ENCODE assay signal across 8 cellular contexts in the genomic region with DNA sequence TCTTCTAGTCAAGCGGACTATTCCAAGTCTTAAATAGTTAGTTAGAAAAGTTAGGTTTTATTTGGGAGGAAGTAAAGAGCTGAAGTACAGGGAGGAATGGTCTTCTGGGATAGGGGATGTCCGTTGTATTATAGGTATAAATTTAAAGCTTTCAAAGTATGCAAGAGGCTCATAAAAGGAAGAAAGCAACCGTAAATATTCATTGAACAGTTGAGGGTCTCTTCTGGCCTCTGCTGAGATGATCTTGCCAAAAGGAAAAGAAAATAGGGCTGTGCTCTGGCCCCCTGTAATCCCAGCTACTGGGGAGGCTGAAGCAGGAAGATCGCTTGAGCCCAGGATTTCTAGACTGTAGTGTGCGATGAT. TPM values are rescaled to one million over a fixed set of nuclear protein-coding genes. Genes with fewer than 3 reads are reported as not detected.
DNase-seq lines count a peak whose midpoint lies in the region; ATAC-seq, FAIRE-seq and TF ChIP-seq lines count a peak whose summit lies in the region.

No MANE protein-coding gene starts in this region.

- intact Hi-C loops in endothelial cell of umbilical vein (cut with micrococcal nuclease) (loop anchor here (1.0 to 5.0 kb wide), 3 partner anchors 19 to 133 kb away; partner anchors contain the start of genes APOF, SPRYD4 and STAT2), pancreas (cut with DNase I) (no loop called here), posterior vena cava (cut with DNase I) (no loop called here)

- no peaks in the 10 kb centered on the region for H3K9me1 ChIP-seq in endothelial cell of umbilical vein (replicated peaks; ENCODE audit: control insufficient read depth, extremely low read depth, insufficient read depth, low read length)

- TSS peak; percentile 92 for BruUV-seq in endothelial cell of umbilical vein (replicated peaks; lab: Mats Ljungman, UMichigan)

- H3K9me3 ChIP-seq in DOHH2 (ENCODE audit: control insufficient read depth, insufficient read depth, low read length) (no peaks in the 10 kb centered on the region), OCI-LY1 (ENCODE audit: low read length) (no peaks in the 10 kb centered on the region), endothelial cell of umbilical vein (replicated peaks; ENCODE audit: control insufficient read depth, insufficient read depth, low read length) (no peaks in the 10 kb centered on the region), pancreas (no peaks in the 10 kb centered on the region)

- peak in 2 of 4 donors; percentile 1 to 2 for ATAC-seq in pancreas
- ATAC-seq in GM19455 (IDR thresholded peaks at IDR 0.05; ENCODE audit: unreplicated experiment) = no peak
- no peak for ATAC-seq in GM19324 (IDR thresholded peaks at IDR 0.05; ENCODE audit: low FRiP score, unreplicated experiment)

- no peak overlapping the region; the same call in 1 of the 2 replicates for H2AFZ ChIP-seq in OCI-LY1 (ENCODE audit: low read length)
- H2AFZ ChIP-seq in endothelial cell of umbilical vein (ENCODE audit: low read depth, low read length) = peak overlapping the region; percentile 78

- H3K4me2 ChIP-seq in DOHH2 (ENCODE audit: low read length) = peak overlapping the region; percentile 81
- H3K4me2 ChIP-seq in OCI-LY1 (ENCODE audit: low read length) = peak overlapping the region; percentile 81
- peak overlapping the region; percentile 83 for H3K4me2 ChIP-seq in endothelial cell of umbilical vein (ENCODE audit: insufficient read depth, low read length)

- FAIRE-seq in endothelial cell of umbilical vein (lab: Jason Lieb, UNC) = no peak
- FAIRE-seq in pancreas (lab: Jason Lieb, UNC) = no peak

- H3K27me3 ChIP-seq in DOHH2 (ENCODE audit: control insufficient read depth, low read length) (no peaks in the 10 kb centered on the region), OCI-LY1 (ENCODE audit: insufficient read depth, low read length) (no peaks in the 10 kb centered on the region), endothelial cell of umbilical vein (ENCODE audit: control insufficient read depth in 2 of 2, insufficient read depth in 2 of 2, low read length in 2 of 2) (peaks cover 0 to 3% of the 10 kb centered on the region in 2 experiments), pancreas (no peaks in the 10 kb centered on the region)

- H3F3A ChIP-seq in DOHH2 (ENCODE audit: control insufficient read depth, insufficient read depth) (no peaks in the 10 kb centered on the region), OCI-LY1 (ENCODE audit: insufficient read depth, low read length) (no peaks in the 10 kb centered on the region)

- H3K79me2 ChIP-seq in DOHH2 (ENCODE audit: control insufficient read depth, low read length) (peaks cover 39% of the 10 kb centered on the region), OCI-LY1 (ENCODE audit: insufficient read depth, low read length) (no peaks in the 10 kb centered on the region), endothelial cell of umbilical vein (ENCODE audit: control insufficient read depth, insufficient read depth, low read length) (no peaks in the 10 kb centered on the region)

- peak overlapping the region; percentile 86 for H3K27ac ChIP-seq in DOHH2 (ENCODE audit: low read depth, low read length)
- H3K27ac ChIP-seq in OCI-LY1 (ENCODE audit: low read depth, low read length, poor library complexity, severe bottlenecking) = peak overlapping the region; percentile 84
- H3K27ac ChIP-seq in endothelial cell of umbilical vein (ENCODE audit: insufficient read depth, low read depth, low read length) = peak overlapping the region; percentile 61
- peak overlapping the region; percentile 47 to 87 (median 78) for H3K27ac ChIP-seq in pancreas

- H3K36me3 ChIP-seq in DOHH2 (ENCODE audit: control insufficient read depth, low read length) = peaks cover 22% of the 10 kb centered on the region
- peaks cover 8% of the 10 kb centered on the region; the same call in 1 of the 2 replicates for H3K36me3 ChIP-seq in OCI-LY1 (ENCODE audit: insufficient read depth, low read length)
- H3K36me3 ChIP-seq in endothelial cell of umbilical vein (ENCODE audit: control insufficient read depth in 2 of 2, extremely low read depth in 1 of 2, insufficient read depth in 2 of 2, low read length in 2 of 2) = no peaks in the 10 kb centered on the region
- H3K36me3 ChIP-seq in pancreas = no peaks in the 10 kb centered on the region

- H3K4me3 ChIP-seq in DOHH2 (ENCODE audit: low read length) (peak overlapping the region; percentile 81), OCI-LY1 (ENCODE audit: low read depth, low read length, poor library complexity, severe bottlenecking) (peak overlapping the region; percentile 84), endothelial cell of umbilical vein (replicated peaks in 1 of 3; ENCODE audit: insufficient read depth in 1 of 3, low read depth in 1 of 3, low read length in 3 of 3) (peak overlapping the region; percentile 53 to 88 (median 77)), pancreas (peak overlapping the region in 3 of 4 donors; percentile 54 to 76 (median 64))

- TF ChIP-seq CTCF in DOHH2 (IDR thresholded peaks at IDR 0.05; ENCODE audit: low read depth, low read length, poor library complexity, severe bottlenecking) = no peak
- no peak for TF ChIP-seq CTCF in OCI-LY1 (IDR thresholded peaks at IDR 0.05; ENCODE audit: low read length)
- TF ChIP-seq CTCF in endothelial cell of umbilical vein (IDR thresholded peaks at IDR 0.05; ENCODE audit: extremely low read depth in 1 of 2, insufficient read depth in 1 of 2, low read depth in 1 of 2, low read length in 2 of 2) = no peak
- no peak for TF ChIP-seq CTCF in pancreas (IDR thresholded peaks at IDR 0.05)

- 30 to 32% methylated on average over 5 of the region's 5 CpGs for WGBS in pancreas, 2 donors

- CTCF ChIA-PET in endothelial cell of umbilical vein (lab: Charles Lee) = interaction anchor here (1.0 to 2.5 kb wide), 7 partner anchors 9 to 260 kb away, joined by 3 to 19 read pairs (median 5); partner anchors contain the start of genes CNPY2, SMARCC2 and STAT2

- peaks cover 27% of the 10 kb centered on the region for H3K4me1 ChIP-seq in DOHH2 (ENCODE audit: control insufficient read depth, low read length)
- peaks cover 18% of the 10 kb centered on the region for H3K4me1 ChIP-seq in OCI-LY1 (ENCODE audit: insufficient read depth, low read length, severe bottlenecking)
- peaks cover 15% of the 10 kb centered on the region for H3K4me1 ChIP-seq in endothelial cell of umbilical vein (ENCODE audit: control insufficient read depth, extremely low read depth, insufficient read depth, low read length)
- peaks cover 0 to 5% (median 0%) of the 10 kb centered on the region in 3 donors for H3K4me1 ChIP-seq in pancreas

- no peak for TF ChIP-seq POLR2A in endothelial cell of umbilical vein (IDR thresholded peaks at IDR 0.05; ENCODE audit: low read depth, low read length)

- POLR2A ChIA-PET in endothelial cell of umbilical vein (lab: Charles Lee) = interaction anchor here (1.1 kb wide), 1 partner anchor 17 kb away, joined by 3 read pairs; no protein-coding TSS in a partner anchor

- H3K9me2 ChIP-seq in DOHH2 (replicated peaks; ENCODE audit: control insufficient read depth, low read length) = no peaks in the 10 kb centered on the region
- H3K9me2 ChIP-seq in OCI-LY1 (ENCODE audit: low read depth, low read length) = no peaks in the 10 kb centered on the region

- no peak for DNase-seq in endothelial cell of umbilical vein (ENCODE audit: low read depth, low spot score)
- no peak for DNase-seq in pancreas
- no peak for DNase-seq in T-helper 9 cell
- no peak for DNase-seq in posterior vena cava (ENCODE audit: low spot score)

- H4K20me1 ChIP-seq in DOHH2 (ENCODE audit: control insufficient read depth, insufficient read depth, low read depth, low read length) (no peaks in the 10 kb centered on the region), OCI-LY1 (ENCODE audit: insufficient read depth, low read length) (no peaks in the 10 kb centered on the region), endothelial cell of umbilical vein (replicated peaks; ENCODE audit: control insufficient read depth, extremely low read depth, insufficient read depth, low read length) (no peaks in the 10 kb centered on the region)

- peak overlapping the region; percentile 89 for H3K9ac ChIP-seq in OCI-LY1 (ENCODE audit: low read length)
- peak overlapping the region; percentile 91 for H3K9ac ChIP-seq in endothelial cell of umbilical vein (replicated peaks; ENCODE audit: extremely low read depth, insufficient read depth, low read length)

- dilution Hi-C loops in endothelial cell of umbilical vein (cut with MboI; ENCODE audit: extremely low pct_ligation_motif_present, low sequenced_read_pairs) = no loop called here

RNA-seq across cellular contexts. Expression of gene TIMELESS, which starts 0.4 kb away (rescaled TPM):
- total RNA-seq in endothelial cell of umbilical vein (28.2 and 28.4 TPM in 2 replicates), pancreas (1 to 10 TPM; 3.7 to 5.8 (median 4.5) TPM), posterior vena cava (1 to 10 TPM; 4.4 TPM)
- polyA plus RNA-seq in endothelial cell of umbilical vein (3.6 and 6.1 TPM in 2 replicates), pancreas (1 to 10 TPM; 5.6 to 7.6 TPM)
- polyA plus RNA-seq in endothelial cell of umbilical vein (2011; cell fraction: cytosol; rRNA removed) = 8.3 and 9.9 TPM in 2 replicates
- polyA plus RNA-seq in endothelial cell of umbilical vein (2011; cell fraction: nucleus; rRNA removed) = 32.6 and 34.9 TPM in 2 replicates
- polyA plus RNA-seq in endothelial cell of umbilical vein (2012) = 14.1 and 19.3 TPM in 2 replicates
- 7.4 and 9.7 TPM in 2 replicates for polyA minus RNA-seq in endothelial cell of umbilical vein
- 11.7 TPM for polyA minus RNA-seq in endothelial cell of umbilical vein (2011; cell fraction: cytosol; rRNA and poly(A)+ RNA removed)
- polyA minus RNA-seq in endothelial cell of umbilical vein (2011; cell fraction: nucleus; rRNA and poly(A)+ RNA removed) = 5.0 and 9.8 TPM in 2 replicates

RNA-seq across cellular contexts. Expression of gene MIP, which starts 4.9 kb away (rescaled TPM):
- total RNA-seq in endothelial cell of umbilical vein (not detected in 2 replicates), pancreas (not detected), posterior vena cava (not detected)
- polyA plus RNA-seq in endothelial cell of umbilical vein (0.18 TPM in 1 of 2 replicates, not detected in the other), pancreas (not detected)
- polyA plus RNA-seq in endothelial cell of umbilical vein (2011; cell fraction: cytosol; rRNA removed) = not detected in 2 replicates
- not detected in 2 replicates for polyA plus RNA-seq in endothelial cell of umbilical vein (2011; cell fraction: nucleus; rRNA removed)
- polyA plus RNA-seq in endothelial cell of umbilical vein (2012) = not detected in 2 replicates
- not detected in 2 replicates for polyA minus RNA-seq in endothelial cell of umbilical vein
- polyA minus RNA-seq in endothelial cell of umbilical vein (2011; cell fraction: cytosol; rRNA and poly(A)+ RNA removed) = not detected
- polyA minus RNA-seq in endothelial cell of umbilical vein (2011; cell fraction: nucleus; rRNA and poly(A)+ RNA removed) = not detected in 2 replicates

RNA-seq across cellular contexts. Expression of gene SPRYD4, which starts 18.8 kb away (rescaled TPM):
- total RNA-seq in endothelial cell of umbilical vein (3.4 and 3.5 TPM in 2 replicates), pancreas (1 to 10 TPM; 1.5 to 2.9 (median 1.9) TPM), posterior vena cava (1 to 10 TPM; 1.7 to 2.3 TPM)
- polyA plus RNA-seq in endothelial cell of umbilical vein (3.8 and 4.0 TPM in 2 replicates), pancreas (1 to 10 TPM; 2.1 to 2.3 TPM)
- polyA plus RNA-seq in endothelial cell of umbilical vein (2011; cell fraction: cytosol; rRNA removed) = 2.7 and 2.8 TPM in 2 replicates
- 4.2 and 4.7 TPM in 2 replicates for polyA plus RNA-seq in endothelial cell of umbilical vein (2011; cell fraction: nucleus; rRNA removed)
- 1.9 and 2.1 TPM in 2 replicates for polyA plus RNA-seq in endothelial cell of umbilical vein (2012)
- polyA minus RNA-seq in endothelial cell of umbilical vein = 4.7 and 5.5 TPM in 2 replicates
- 1.4 TPM for polyA minus RNA-seq in endothelial cell of umbilical vein (2011; cell fraction: cytosol; rRNA and poly(A)+ RNA removed)
- 4.5 and 6.3 TPM in 2 replicates for polyA minus RNA-seq in endothelial cell of umbilical vein (2011; cell fraction: nucleus; rRNA and poly(A)+ RNA removed)

RNA-seq across cellular contexts. Expression of gene GLS2, which starts 38.4 kb away (rescaled TPM):
- total RNA-seq in endothelial cell of umbilical vein = 0.33 TPM in 1 of 2 replicates, not detected in the other
- 0.04 and 0.18 TPM in 2 replicates for polyA plus RNA-seq in endothelial cell of umbilical vein
- polyA plus RNA-seq in endothelial cell of umbilical vein (2011; cell fraction: cytosol; rRNA removed) = 0.05 and 0.07 TPM in 2 replicates
- 0.12 and 0.13 TPM in 2 replicates for polyA plus RNA-seq in endothelial cell of umbilical vein (2011; cell fraction: nucleus; rRNA removed)
- polyA plus RNA-seq in endothelial cell of umbilical vein (2012) = not detected in 2 replicates
- 0.25 TPM in 1 of 2 replicates, not detected in the other for polyA minus RNA-seq in endothelial cell of umbilical vein
- polyA minus RNA-seq in endothelial cell of umbilical vein (2011; cell fraction: cytosol; rRNA and poly(A)+ RNA removed) = not detected
- polyA minus RNA-seq in endothelial cell of umbilical vein (2011; cell fraction: nucleus; rRNA and poly(A)+ RNA removed) = not detected in 2 replicates
- total RNA-seq in pancreas = 10 to 100 TPM; 14.6 to 49.1 (median 31.0) TPM
- 10 to 100 TPM; 33.6 to 35.5 TPM for polyA plus RNA-seq in pancreas
- total RNA-seq in posterior vena cava = under 1 TPM; 0.24 to 0.69 TPM
